12 cellular contexts compared by ENCODE assay signal in genomic region chr15:92989469-92989868, GRCh38.
A peak's percentile ranks its signal among the peaks of the same experiment; 100 is the strongest.
DNase-seq lines count a peak whose midpoint lies in the region; ATAC-seq and TF ChIP-seq lines count a peak whose summit lies in the region.
"Had no signal": no experiment of that assay in that cellular context is flagged by ENCODE, and none has a peak within 500 bp of the region (broad histone marks: within the 10 kb centered on the region; RNA-seq: fewer than 3 reads in every experiment).

No MANE protein-coding gene starts in this region.

- H3K18ac ChIP-seq in mesenchymal stem cell (ENCODE audit: low read depth in 1 of 2, low read length in 2 of 2): no peak overlapping the region

- no peaks in the 10 kb centered on the region for H3K9me3 ChIP-seq in mesenchymal stem cell (ENCODE audit: control insufficient read depth, low read length)

- TF ChIP-seq CTCF in RWPE1 (conservative IDR thresholded peaks at IDR 0.05; ENCODE audit: low read depth) (no peak), endothelial cell (IDR thresholded peaks at IDR 0.05; ENCODE audit: unreplicated experiment) (no peak)

- 91% methylated on average over 2 of the region's 2 CpGs for WGBS in mesenchymal stem cell

- no peaks in the 10 kb centered on the region for H3K27me3 ChIP-seq in mesenchymal stem cell (ENCODE audit: control insufficient read depth in 1 of 2, insufficient read depth in 1 of 2, low read length in 2 of 2)

- no peak overlapping the region for H2BK5ac ChIP-seq in mesenchymal stem cell (ENCODE audit: low read depth, low read length, poor library complexity, severe bottlenecking)

- no peak overlapping the region for H3K4ac ChIP-seq in mesenchymal stem cell (ENCODE audit: low read depth in 1 of 2, low read length in 2 of 2)

- POLR2A ChIA-PET in RWPE1 (lab: Yijun Ruan, JAX; ENCODE audit: low non-redundant PET): no interaction called here

- no peak overlapping the region for H3K23ac ChIP-seq in mesenchymal stem cell (ENCODE audit: low read length in 2 of 2)

- peaks cover 2% of the 10 kb centered on the region for H3K4me1 ChIP-seq in mesenchymal stem cell (ENCODE audit: control insufficient read depth, insufficient read depth, low read depth, low read length)

- H3K27ac ChIP-seq in mesenchymal stem cell (ENCODE audit: low read length, poor library complexity, severe bottlenecking) (peak overlapping the region; percentile 25), RWPE1 (no peak overlapping the region)

- ATAC-seq in GM18858 (IDR thresholded peaks at IDR 0.05; ENCODE audit: unreplicated experiment): peak; percentile 78
- ATAC-seq in GM21390 (IDR thresholded peaks at IDR 0.05; ENCODE audit: unreplicated experiment): peak; percentile 75
- peak; percentile 71 for ATAC-seq in HG03342 (IDR thresholded peaks at IDR 0.05; ENCODE audit: unreplicated experiment)
- ATAC-seq in GM18520 (IDR thresholded peaks at IDR 0.05; ENCODE audit: unreplicated experiment): no peak

- H3K14ac ChIP-seq in mesenchymal stem cell (ENCODE audit: low read length in 2 of 2): no peak overlapping the region

- H3K4me1 Mint-ChIP-seq in endothelial cell (ENCODE audit: unreplicated experiment): no peaks in the 10 kb centered on the region
- H3K4me1 Mint-ChIP-seq: activated naive CD4-positive, alpha-beta T cell treated with anti-CD3 and anti-CD28 coated beads, Interleukin-2, amount 10 ng/mL, durations not matched to agents 7 days and 5 days had no signal

- peaks cover 32 to 97% of the 10 kb centered on the region in 2 experiments for H3K36me3 ChIP-seq in mesenchymal stem cell (ENCODE audit: control insufficient read depth in 1 of 2, insufficient read depth in 2 of 2, low read depth in 1 of 2, low read length in 2 of 2)

- no peak overlapping the region for H3K9ac ChIP-seq in mesenchymal stem cell (ENCODE audit: low read length)

- DNase-seq in mesenchymal stem cell (no peak), RWPE1 (ENCODE audit: low spot score) (no peak), cerebellar nuclear complex (lab: John Stamatoyannopoulos, UW) (no peak), endothelial cell (ENCODE audit: low spot score) (no peak)
- DNase-seq: activated naive CD4-positive, alpha-beta T cell treated with anti-CD3 and anti-CD28 coated beads, Interleukin-2, amount 10 ng/mL, durations not matched to agents 7 days and 5 days; DMS53; hippocampal formation; NCI-H1694 had no signal

- H3K36me3 Mint-ChIP-seq in endothelial cell (ENCODE audit: low read depth, unreplicated experiment): peaks cover 45% of the 10 kb centered on the region

- no peak overlapping the region for H2BK120ac ChIP-seq in mesenchymal stem cell (ENCODE audit: low read depth, low read length)

- no peak overlapping the region for H4K8ac ChIP-seq in mesenchymal stem cell (ENCODE audit: low read length)

- H2BK15ac ChIP-seq in mesenchymal stem cell (ENCODE audit: low read depth, poor library complexity, severe bottlenecking): no peak overlapping the region

- H3K27ac Mint-ChIP-seq in endothelial cell (ENCODE audit: unreplicated experiment): no peak overlapping the region

- CTCF ChIA-PET in RWPE1 (lab: Yijun Ruan, JAX): no interaction called here

- H3K27me3 Mint-ChIP-seq in endothelial cell (ENCODE audit: unreplicated experiment): peaks cover 2% of the 10 kb centered on the region
- H3K27me3 Mint-ChIP-seq: activated naive CD4-positive, alpha-beta T cell treated with anti-CD3 and anti-CD28 coated beads, Interleukin-2, amount 10 ng/mL, durations not matched to agents 7 days and 5 days had no signal

- H3K79me1 ChIP-seq in mesenchymal stem cell (replicated peaks; ENCODE audit: low read length, poor library complexity, severe bottlenecking): peaks cover 18% of the 10 kb centered on the region

- no peak overlapping the region for H4K91ac ChIP-seq in mesenchymal stem cell (ENCODE audit: low read length)

- no peak overlapping the region for H3K4me3 Mint-ChIP-seq in endothelial cell (ENCODE audit: unreplicated experiment)
- H3K4me3 Mint-ChIP-seq: activated naive CD4-positive, alpha-beta T cell treated with anti-CD3 and anti-CD28 coated beads, Interleukin-2, amount 10 ng/mL, durations not matched to agents 7 days and 5 days had no signal

- H3K9me3 Mint-ChIP-seq in endothelial cell (ENCODE audit: unreplicated experiment): no peaks in the 10 kb centered on the region
- H3K9me3 Mint-ChIP-seq: activated naive CD4-positive, alpha-beta T cell treated with anti-CD3 and anti-CD28 coated beads, Interleukin-2, amount 10 ng/mL, durations not matched to agents 7 days and 5 days had no signal

- no peak overlapping the region for H2BK12ac ChIP-seq in mesenchymal stem cell (ENCODE audit: low read length in 2 of 2)

- no peak overlapping the region for H3K4me3 ChIP-seq in mesenchymal stem cell (ENCODE audit: insufficient read depth in 1 of 2, low read depth in 1 of 2, low read length in 2 of 2)

- no peak overlapping the region for H2AFZ ChIP-seq in mesenchymal stem cell (ENCODE audit: low read depth, low read length)

- H2AK5ac ChIP-seq in mesenchymal stem cell (ENCODE audit: low read length, severe bottlenecking): no peak overlapping the region

- no peak overlapping the region for H3K4me2 ChIP-seq in mesenchymal stem cell (ENCODE audit: low read length, poor library complexity, severe bottlenecking)
